In genomic region chr13:37870895-37871550, GRCh38 we compare ENCODE assay signal across 1 cellular context.
TF ChIP-seq lines count a peak whose summit lies in the region.

No MANE protein-coding gene starts in this region.

TF ChIP-seq in K562, 482 proteins besides CTCF, POLR2A, EP300 and RAD21 (continued from another document):
- no peak for TF ChIP-seq ADNP (tag; IDR thresholded peaks at IDR 0.05)
